In the genomic region with DNA sequence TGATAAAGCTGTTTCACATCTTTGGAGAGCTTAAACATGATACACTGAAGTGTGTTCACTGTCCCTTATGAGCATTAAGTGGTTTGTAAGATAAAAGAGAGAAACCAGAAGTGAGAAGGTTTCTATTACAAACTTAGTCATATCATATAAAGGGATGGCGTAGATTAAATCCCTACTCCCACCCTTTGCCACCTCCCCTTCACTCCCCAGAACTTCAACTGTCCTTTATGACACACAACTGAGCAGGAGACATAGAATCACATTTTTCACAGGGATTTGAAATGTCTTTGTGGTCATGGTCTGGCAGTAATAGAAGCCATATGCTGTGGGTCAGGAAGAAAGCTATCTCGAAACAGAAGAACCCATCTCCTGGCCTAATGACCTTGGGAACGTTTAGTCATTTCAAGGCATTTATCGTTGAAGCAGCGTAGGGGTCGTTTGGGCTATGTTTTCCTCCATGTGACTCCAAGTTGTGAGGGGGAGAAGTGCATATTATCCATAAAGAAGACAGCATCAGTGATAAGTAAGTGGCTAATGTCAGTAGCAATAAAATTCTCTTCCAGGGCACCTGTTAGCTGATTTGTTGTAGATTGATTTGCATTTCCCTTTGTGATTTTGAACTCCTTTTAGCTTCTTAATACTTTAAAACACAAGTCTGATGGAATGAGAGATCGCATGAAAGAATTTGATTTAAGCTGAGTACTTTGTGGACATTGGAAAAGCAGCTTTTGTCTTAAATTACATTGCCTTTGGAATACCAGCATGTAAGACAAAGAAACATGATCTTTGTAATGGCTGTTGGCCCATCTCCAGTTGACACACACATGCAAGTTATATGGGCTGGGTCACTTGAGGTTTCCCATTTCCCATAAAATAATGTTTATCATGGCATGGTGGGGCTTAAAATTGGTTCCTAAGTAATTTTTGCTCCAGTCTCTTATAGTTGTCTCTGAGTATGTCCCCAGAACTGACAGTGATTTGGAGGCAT, we compare ENCODE assay signal across 9 cellular contexts.
DNase-seq lines count a peak whose midpoint lies in the region; ATAC-seq and TF ChIP-seq lines count a peak whose summit lies in the region.
"Had no signal": no experiment of that assay in that cellular context is flagged by ENCODE, and none has a peak within 500 bp of the region (broad histone marks: within the 10 kb centered on the region; RNA-seq: fewer than 3 reads in every experiment).

No MANE protein-coding gene starts in this region.

- no peak overlapping the region for H3K27ac Mint-ChIP-seq in activated CD4-positive, alpha-beta memory T cell treated with anti-CD3 and anti-CD28 coated beads for 36 hours
- H3K27ac Mint-ChIP-seq: naive thymus-derived CD4-positive, alpha-beta T cell had no signal

- no peaks in the 10 kb centered on the region for H4K20me1 ChIP-seq in fibroblast of lung (ENCODE audit: control insufficient read depth, extremely low read depth, insufficient read depth, low read length)

- H3K9me3 ChIP-seq in fibroblast of lung (ENCODE audit: control insufficient read depth, insufficient read depth, low read depth, low read length), result no peaks in the 10 kb centered on the region

- H3K27me3 ChIP-seq in fibroblast of lung (ENCODE audit: control insufficient read depth, insufficient read depth, low read length) (no peaks in the 10 kb centered on the region), foreskin keratinocyte (no peaks in the 10 kb centered on the region)

- no peaks in the 10 kb centered on the region for H3K4me1 ChIP-seq in fibroblast of lung (ENCODE audit: control insufficient read depth, extremely low read depth, insufficient read depth, low read length)
- H3K4me1 ChIP-seq in foreskin keratinocyte, result no peaks in the 10 kb centered on the region

- DNase-seq in fibroblast of lung (ENCODE audit: low read depth in 2 of 2) (peak; percentile 6 to 35), putamen (ENCODE audit: low spot score) (no peak), foreskin keratinocyte (no peak), activated T-cell treated with anti-CD3 and anti-CD28 coated beads for 4 hours (no peak)
- no peak for DNase-seq in activated CD4-positive, alpha-beta memory T cell treated with anti-CD3 and anti-CD28 coated beads for 36 hours
- DNase-seq: naive thymus-derived CD4-positive, alpha-beta T cell had no signal

- peaks cover 14% of the 10 kb centered on the region for H3K9me3 Mint-ChIP-seq in activated CD4-positive, alpha-beta memory T cell treated with anti-CD3 and anti-CD28 coated beads for 36 hours

- H3K79me2 ChIP-seq in fibroblast of lung (ENCODE audit: control insufficient read depth, insufficient read depth, low read length), result no peaks in the 10 kb centered on the region

- CTCF ChIA-PET in activated CD4-positive, alpha-beta memory T cell treated with anti-CD3 and anti-CD28 coated beads for 36 hours (lab: Charles Lee), result interaction anchor here (0.6 kb wide), 1 partner anchor 35 kb away, joined by 4 read pairs; no protein-coding TSS in a partner anchor

- H2AFZ ChIP-seq in fibroblast of lung (ENCODE audit: low read length), result no peak overlapping the region

- intact Hi-C loops in activated CD4-positive, alpha-beta memory T cell treated with anti-CD3 and anti-CD28 coated beads for 36 hours (cut with micrococcal nuclease), result no loop called here

- peak; percentile 81 for ATAC-seq in GM18498 (IDR thresholded peaks at IDR 0.05; ENCODE audit: unreplicated experiment)
- peak; percentile 81 for ATAC-seq in GM21717 (IDR thresholded peaks at IDR 0.05; ENCODE audit: unreplicated experiment)
- ATAC-seq in HG03469 (IDR thresholded peaks at IDR 0.05; ENCODE audit: unreplicated experiment), result peak; percentile 92
- no peak for ATAC-seq in foreskin keratinocyte
- ATAC-seq: naive thymus-derived CD4-positive, alpha-beta T cell had no signal

- H3K4me3 ChIP-seq in fibroblast of lung (replicated peaks in 1 of 4; ENCODE audit: control extremely low read depth in 1 of 4, insufficient read depth in 1 of 4, low read depth in 3 of 4, low read length in 4 of 4), result no peak overlapping the region

- no peaks in the 10 kb centered on the region for H3K36me3 Mint-ChIP-seq in activated CD4-positive, alpha-beta memory T cell treated with anti-CD3 and anti-CD28 coated beads for 36 hours
- H3K36me3 Mint-ChIP-seq: naive thymus-derived CD4-positive, alpha-beta T cell had no signal

- H3K4me3 Mint-ChIP-seq in activated CD4-positive, alpha-beta memory T cell treated with anti-CD3 and anti-CD28 coated beads for 36 hours, result no peak overlapping the region
- H3K4me3 Mint-ChIP-seq: naive thymus-derived CD4-positive, alpha-beta T cell had no signal

- POLR2A ChIA-PET in activated CD4-positive, alpha-beta memory T cell treated with anti-CD3 and anti-CD28 coated beads for 36 hours (lab: Charles Lee), result no interaction called here

- TF ChIP-seq CTCF in fibroblast of lung (conservative IDR thresholded peaks at IDR 0.05 in 1 of 2, IDR thresholded peaks at IDR 0.05 in 1 of 2; ENCODE audit: low read depth in 1 of 2, low read length in 2 of 2) (no peak), foreskin keratinocyte (conservative IDR thresholded peaks at IDR 0.05) (no peak)

- H3K4me1 Mint-ChIP-seq in activated CD4-positive, alpha-beta memory T cell treated with anti-CD3 and anti-CD28 coated beads for 36 hours (ENCODE audit: low read depth), result no peaks in the 10 kb centered on the region
- H3K4me1 Mint-ChIP-seq: naive thymus-derived CD4-positive, alpha-beta T cell had no signal

- H3K27ac ChIP-seq in fibroblast of lung (ENCODE audit: insufficient read depth, low read length) (no peak overlapping the region), foreskin keratinocyte (no peak overlapping the region)

- H3K4me2 ChIP-seq in fibroblast of lung (ENCODE audit: extremely low read depth, insufficient read depth, low read length), result no peak overlapping the region

- no peaks in the 10 kb centered on the region for H3K36me3 ChIP-seq in fibroblast of lung (ENCODE audit: control insufficient read depth, insufficient read depth, low read length)

- H3K9ac ChIP-seq in fibroblast of lung (ENCODE audit: insufficient read depth, low read length), result no peak overlapping the region

- H3K27me3 Mint-ChIP-seq in activated CD4-positive, alpha-beta memory T cell treated with anti-CD3 and anti-CD28 coated beads for 36 hours, result no peaks in the 10 kb centered on the region
- H3K27me3 Mint-ChIP-seq: naive thymus-derived CD4-positive, alpha-beta T cell had no signal

Comparison
In these comparisons a context has a peak if more than half of its experiments do, and no peak if none do; other contexts are left out.
1. DNase-seq: peak in fibroblast of lung (2 of 2); none in putamen (single experiment), activated CD4-positive, alpha-beta memory T cell treated with anti-CD3 and anti-CD28 coated beads for 36 hours (single experiment), foreskin keratinocyte (0 of 2) and activated T-cell treated with anti-CD3 and anti-CD28 coated beads for 4 hours (single experiment).